ENCODE assay signal across 17 cellular contexts in genomic region chr17:75505640-75506039, GRCh38. TPM values are rescaled to one million over a fixed set of nuclear protein-coding genes. Genes with fewer than 3 reads are reported as not detected.
A peak's percentile ranks its signal among the peaks of the same experiment; 100 is the strongest.
DNase-seq lines count a peak whose midpoint lies in the region; TF ChIP-seq lines count a peak whose summit lies in the region.
"Had no signal": no experiment of that assay in that cellular context is flagged by ENCODE, and none has a peak within 500 bp of the region (broad histone marks: within the 10 kb centered on the region; RNA-seq: fewer than 3 reads in every experiment).

No MANE protein-coding gene starts in this region.

- TF ChIP-seq POLR2A in breast epithelium (IDR thresholded peaks at IDR 0.05) = no peak

- intact Hi-C loops in breast epithelium (cut with DNase I; ENCODE audit: low total_unique reads) = no loop called here

- peak overlapping the region in 3 of 11 experiments; percentile 9 to 26 (median 18); a peak in 2 of 22 replicates for H3K9ac ChIP-seq in BLaER1 treated with 17β-estradiol and CSF1 and Interleukin-3, amounts not matched to agents 10 nM and 100 nM

- no peaks in the 10 kb centered on the region for H3K9me3 ChIP-seq in BLaER1 treated with 17β-estradiol and CSF1 and Interleukin-3, amounts not matched to agents 10 nM and 100 nM (replicated peaks in 1 of 11)
- no peaks in the 10 kb centered on the region for H3K9me3 ChIP-seq in breast epithelium
- H3K9me3 ChIP-seq: BE2C had no signal

- peak overlapping the region in 9 of 11 experiments; percentile 2 to 77 (median 38); a peak in 15 of 22 replicates for H3K4me2 ChIP-seq in BLaER1 treated with 17β-estradiol and CSF1 and Interleukin-3, amounts not matched to agents 10 nM and 100 nM
- H3K4me2 ChIP-seq: GM23338 had no signal

- peaks cover 11 to 97% (median 81%) of the 10 kb centered on the region in 11 experiments; a peak in 21 of 22 replicates for H3K36me3 ChIP-seq in BLaER1 treated with 17β-estradiol and CSF1 and Interleukin-3, amounts not matched to agents 10 nM and 100 nM
- no peaks in the 10 kb centered on the region for H3K36me3 ChIP-seq in breast epithelium

- H3K4me1 ChIP-seq in BLaER1 treated with 17β-estradiol and CSF1 and Interleukin-3, amounts not matched to agents 10 nM and 100 nM = peaks cover 11 to 98% (median 92%) of the 10 kb centered on the region in 10 experiments; a peak in 19 of 20 replicates
- H3K4me1 ChIP-seq in breast epithelium = peaks cover 0 to 12% of the 10 kb centered on the region in 2 donors
- H3K4me1 ChIP-seq: BE2C had no signal

- no peak overlapping the region for H3K4me3 ChIP-seq in BLaER1 treated with 17β-estradiol and CSF1 and Interleukin-3, amounts not matched to agents 10 nM and 100 nM
- no peak overlapping the region for H3K4me3 ChIP-seq in breast epithelium
- H3K4me3 ChIP-seq: GM23338 had no signal

- TF ChIP-seq CTCF in 22Rv1 (IDR thresholded peaks at IDR 0.05) (no peak), breast epithelium (IDR thresholded peaks at IDR 0.05) (no peak)

- H3K27ac ChIP-seq in 22Rv1 = 0 out of 2 replicates have a peak overlapping the region, but pooled peaks have one; percentile 8
- no peak overlapping the region for H3K27ac ChIP-seq in BLaER1 treated with 17β-estradiol and CSF1 and Interleukin-3, amounts not matched to agents 10 nM and 100 nM
- peak overlapping the region; percentile 8 for H3K27ac ChIP-seq in caudate nucleus (ENCODE audit: low read depth, low read length)
- H3K27ac ChIP-seq in substantia nigra (ENCODE audit: low read depth, low read length, poor library complexity, severe bottlenecking) = peak overlapping the region; percentile 97
- no peak overlapping the region for H3K27ac ChIP-seq in breast epithelium
- H3K27ac ChIP-seq: HL-60 had no signal

- no peaks in the 10 kb centered on the region for H3K27me3 ChIP-seq in BLaER1 treated with 17β-estradiol and CSF1 and Interleukin-3, amounts not matched to agents 10 nM and 100 nM
- H3K27me3 ChIP-seq in breast epithelium = no peaks in the 10 kb centered on the region
- H3K27me3 ChIP-seq: BE2C had no signal

- H4K20me1 ChIP-seq in BLaER1 treated with 17β-estradiol and CSF1 and Interleukin-3, amounts not matched to agents 10 nM and 100 nM = peaks cover 0 to 90% (median 45%) of the 10 kb centered on the region in 11 experiments; a peak in 17 of 22 replicates

- DNase-seq in caudate nucleus (lab: John Stamatoyannopoulos, UW) (no peak), substantia nigra (lab: John Stamatoyannopoulos, UW) (no peak), NCI-H69 (lab: John Stamatoyannopoulos, UW) (no peak), breast epithelium (ENCODE audit: low spot score in 2 of 2) (no peak), NCI-H1417 (lab: John Stamatoyannopoulos, UW) (no peak)
- DNase-seq: ACHN; BE2C; CD4-positive, alpha-beta memory T cell; DMS153; DMS79; GDM1; HCEC 1CT had no signal

RNA-seq across cellular contexts. Expression of gene CASKIN2, which starts 9.7 kb away (rescaled TPM):
- total RNA-seq in breast epithelium = 10 to 100 TPM in 2 of 3 donors, 1 to 10 TPM in 1; 10.0 to 23.3 (median 14.6) TPM

RNA-seq across cellular contexts. Expression of gene TSEN54, which starts 10.7 kb away (rescaled TPM):
- 10 to 100 TPM; 18.4 to 34.7 (median 31.2) TPM for total RNA-seq in breast epithelium

RNA-seq across cellular contexts. Expression of gene LLGL2, which starts 19.9 kb away (rescaled TPM):
- total RNA-seq in breast epithelium = 10 to 100 TPM in 2 of 3 donors, 1 to 10 TPM in 1; 4.6 to 60.2 (median 52.4) TPM
- total RNA-seq: HT1080 had no signal

RNA-seq across cellular contexts. Expression of gene TMEM94, which starts 49.2 kb away (rescaled TPM):
- 10 to 100 TPM; 45.1 to 62.5 (median 51.1) TPM for total RNA-seq in breast epithelium

Comparison
In these comparisons a context has a peak if more than half of its experiments do, and no peak if none do; other contexts are left out.
1. H3K27ac ChIP-seq: peak in 22Rv1 (single experiment), caudate nucleus (single experiment) and substantia nigra (single experiment); none in BLaER1 treated with 17β-estradiol and CSF1 and Interleukin-3, amounts not matched to agents 10 nM and 100 nM (0 of 11) and breast epithelium (0 of 2).